In the genomic region with DNA sequence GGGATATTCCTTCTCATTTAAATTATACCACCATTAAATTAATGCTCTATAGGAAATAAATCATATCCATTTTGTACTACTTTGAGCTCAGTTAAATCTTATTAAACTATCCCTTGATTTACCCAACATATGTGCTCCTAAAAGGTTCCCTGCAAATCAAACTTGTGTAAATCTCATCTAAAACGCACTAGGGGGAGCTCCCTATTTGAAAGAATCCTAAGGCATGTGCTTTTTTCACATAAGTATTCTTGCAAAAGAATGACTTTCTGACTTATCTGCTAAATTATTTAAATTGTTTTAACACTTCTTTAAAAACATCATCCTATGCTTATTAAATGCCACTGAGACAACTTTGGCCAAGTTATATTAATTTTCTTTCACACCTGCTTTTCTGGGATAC, we compare ENCODE assay signal across 10 cellular contexts. TPM values are rescaled to one million over a fixed set of nuclear protein-coding genes. Genes with fewer than 3 reads are reported as not detected.
DNase-seq lines count a peak whose midpoint lies in the region; ATAC-seq and TF ChIP-seq lines count a peak whose summit lies in the region.
"Had no signal": no experiment of that assay in that cellular context is flagged by ENCODE, and none has a peak within 500 bp of the region (broad histone marks: within the 10 kb centered on the region; RNA-seq: fewer than 3 reads in every experiment).

No MANE protein-coding gene starts in this region.

- no peak overlapping the region for H3K27ac ChIP-seq in PC-9
- H3K27ac ChIP-seq: lower lobe of right lung had no signal

- H2AFZ ChIP-seq in PC-9: no peak overlapping the region

- H3K36me3 Mint-ChIP-seq in activated naive CD4-positive, alpha-beta T cell treated with anti-CD3 and anti-CD28 coated beads, Interleukin-2, amount 10 ng/mL, durations not matched to agents 7 days and 5 days: peaks cover 25% of the 10 kb centered on the region

- peaks cover 14% of the 10 kb centered on the region; the same call in 1 of the 2 replicates for H3F3A ChIP-seq in PC-9 (ENCODE audit: insufficient read depth, low read depth)

- H3K79me2 ChIP-seq in PC-9 (ENCODE audit: low read depth): no peaks in the 10 kb centered on the region; the same call in 1 of the 2 replicates

- DNase-seq in SKM-1 treated with dmso at 0.1 percent for 144 hours (lab: John Stamatoyannopoulos, UW; ENCODE audit: unreplicated experiment) (peak; percentile 32), SKM-1 (lab: John Stamatoyannopoulos, UW; ENCODE audit: unreplicated experiment) (no peak), PC-9 (no peak), fibroblast of mammary gland (ENCODE audit: low read depth) (peak; percentile 72), superior temporal gyrus (ENCODE audit: extremely low spot score) (peak; percentile 66), hypothalamus (lab: John Stamatoyannopoulos, UW) (no peak)
- no peak for DNase-seq in activated naive CD4-positive, alpha-beta T cell treated with anti-CD3 and anti-CD28 coated beads, Interleukin-2, amount 10 ng/mL, durations not matched to agents 7 days and 5 days
- DNase-seq: COR-L47, lower lobe of right lung had no signal

- intact Hi-C loops in PC-9 (cut with micrococcal nuclease; ENCODE audit: unreplicated experiment): no loop called here

- H3K27ac Mint-ChIP-seq in activated naive CD4-positive, alpha-beta T cell treated with anti-CD3 and anti-CD28 coated beads, Interleukin-2, amount 10 ng/mL, durations not matched to agents 7 days and 5 days: no peak overlapping the region

- BruUV-seq in PC-9 (replicated peaks; lab: Mats Ljungman, UMichigan): no TSS peak

- CTCF ChIA-PET in PC-9 (lab: Charles Lee): interaction anchor here (1.1 kb wide), 1 partner anchor 353 kb away, joined by 7 read pairs; no protein-coding TSS in a partner anchor
- CTCF ChIA-PET in activated naive CD4-positive, alpha-beta T cell treated with anti-CD3 and anti-CD28 coated beads, Interleukin-2, amount 10 ng/mL, durations not matched to agents 7 days and 5 days (lab: Charles Lee): interaction anchor here (0.8 to 5.8 kb wide), 5 partner anchors 12 to 381 kb away, joined by 3 to 45 read pairs (median 3); no protein-coding TSS in a partner anchor

- no peak overlapping the region for H3K4me2 ChIP-seq in PC-9

- ATAC-seq in GM18505 (IDR thresholded peaks at IDR 0.05; ENCODE audit: unreplicated experiment): no peak
- ATAC-seq: lower lobe of right lung had no signal

- H3K4me1 ChIP-seq in PC-9 (replicated peaks; ENCODE audit: insufficient read depth): no peaks in the 10 kb centered on the region
- H3K4me1 ChIP-seq: lower lobe of right lung had no signal

- H3K9me3 ChIP-seq in PC-9 (ENCODE audit: insufficient read depth, low read depth): no peaks in the 10 kb centered on the region
- H3K9me3 ChIP-seq: lower lobe of right lung had no signal

- H3K4me1 Mint-ChIP-seq in activated naive CD4-positive, alpha-beta T cell treated with anti-CD3 and anti-CD28 coated beads, Interleukin-2, amount 10 ng/mL, durations not matched to agents 7 days and 5 days: peaks cover 9% of the 10 kb centered on the region

- POLR2A ChIA-PET in PC-9 (lab: Charles Lee; ENCODE audit: unreplicated experiment): interaction anchor here (0.6 to 1.0 kb wide), 4 partner anchors 8 to 295 kb away, joined by 3 to 18 read pairs (median 5); a partner anchor contains a TSS

- no peaks in the 10 kb centered on the region for H3K9me2 ChIP-seq in PC-9 (ENCODE audit: insufficient read depth)

- H3K4me3 Mint-ChIP-seq in activated naive CD4-positive, alpha-beta T cell treated with anti-CD3 and anti-CD28 coated beads, Interleukin-2, amount 10 ng/mL, durations not matched to agents 7 days and 5 days: no peak overlapping the region

- TF ChIP-seq CTCF in PC-9 (conservative IDR thresholded peaks at IDR 0.05) (peak; percentile 47; the same call in 1 of the 2 replicates), fibroblast of mammary gland (conservative IDR thresholded peaks at IDR 0.05; ENCODE audit: control insufficient read depth, insufficient read depth, low read depth, low read length) (peak; percentile 44)

- H3K36me3 ChIP-seq in PC-9 (ENCODE audit: low read depth): peaks cover 14% of the 10 kb centered on the region

- no peaks in the 10 kb centered on the region for H3K27me3 ChIP-seq in PC-9 (ENCODE audit: insufficient read depth, low read depth)

- H3K9me3 Mint-ChIP-seq in activated naive CD4-positive, alpha-beta T cell treated with anti-CD3 and anti-CD28 coated beads, Interleukin-2, amount 10 ng/mL, durations not matched to agents 7 days and 5 days: no peaks in the 10 kb centered on the region

- TF ChIP-seq POLR2A in GM18505 (IDR thresholded peaks at IDR 0.05; ENCODE audit: borderline replicate concordance, extremely low read depth, insufficient read depth, insufficient read length): no peak

- H4K20me1 ChIP-seq in PC-9 (ENCODE audit: insufficient read depth): no peaks in the 10 kb centered on the region

- H3K27me3 Mint-ChIP-seq in activated naive CD4-positive, alpha-beta T cell treated with anti-CD3 and anti-CD28 coated beads, Interleukin-2, amount 10 ng/mL, durations not matched to agents 7 days and 5 days: no peaks in the 10 kb centered on the region

- no peak overlapping the region for H3K4me3 ChIP-seq in PC-9
- H3K4me3 ChIP-seq in fibroblast of mammary gland (ENCODE audit: control insufficient read depth, low read depth, low read length): no peak overlapping the region
- H3K4me3 ChIP-seq: lower lobe of right lung had no signal

RNA-seq across cellular contexts. Expression of a gene that starts 7.9 kb away (rescaled TPM):
- total RNA-seq in PC-9 (2021): 43.5 and 45.5 TPM in 2 replicates

Comparison
In these comparisons a context has a peak if more than half of its experiments do, and no peak if none do; other contexts are left out.
1. DNase-seq: peak in SKM-1 treated with dmso at 0.1 percent for 144 hours (single experiment), fibroblast of mammary gland (single experiment) and superior temporal gyrus (single experiment); none in SKM-1 (single experiment), PC-9 (0 of 2), activated naive CD4-positive, alpha-beta T cell treated with anti-CD3 and anti-CD28 coated beads, Interleukin-2, amount 10 ng/mL, durations not matched to agents 7 days and 5 days (single experiment) and hypothalamus (0 of 51).